Comparison of ENCODE assay signal across 16 cellular contexts in the genomic region with DNA sequence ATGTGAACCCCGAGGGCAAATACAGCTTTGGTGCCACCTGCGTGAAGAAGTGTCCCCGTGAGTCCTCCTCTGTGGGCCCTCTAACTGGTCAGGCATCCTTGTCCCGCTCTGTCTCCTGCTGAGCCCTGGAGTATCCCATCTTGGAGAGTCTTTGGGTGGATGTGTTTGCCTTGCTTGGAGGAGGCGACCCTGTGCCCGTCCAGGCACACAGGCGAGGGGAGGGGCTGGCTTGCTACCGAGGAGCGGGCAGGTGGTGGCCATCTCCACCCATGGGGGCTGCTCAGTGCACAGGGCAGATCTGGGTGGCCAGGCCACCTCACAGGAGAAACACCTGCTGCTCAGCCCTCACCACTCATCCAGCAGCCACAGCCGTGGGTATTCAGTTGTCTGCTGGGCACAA.
DNase-seq lines count a peak whose midpoint lies in the region; ATAC-seq and TF ChIP-seq lines count a peak whose summit lies in the region.
"Had no signal": no experiment of that assay in that cellular context is flagged by ENCODE, and none has a peak within 500 bp of the region (broad histone marks: within the 10 kb centered on the region; RNA-seq: fewer than 3 reads in every experiment).

No MANE protein-coding gene starts in this region.

- CTCF ChIA-PET in RWPE1 (lab: Yijun Ruan, JAX) = no interaction called here

- H3K23ac ChIP-seq in neuronal stem cell (ENCODE audit: low read depth, low read length, poor library complexity) = no peak overlapping the region

- H3K79me1 ChIP-seq in neuronal stem cell (ENCODE audit: low read depth, low read length) = no peaks in the 10 kb centered on the region

- intact Hi-C loops in spleen (cut with DNase I; ENCODE audit: low total_unique reads) = no loop called here

- POLR2A ChIA-PET in RWPE1 (lab: Yijun Ruan, JAX; ENCODE audit: low non-redundant PET) = no interaction called here

- no CpG with 5 or more reads among the region's 10 CpGs for WGBS in neuronal stem cell (ENCODE audit: extremely low coverage in 2 of 2, insufficient read length in 2 of 2, insufficient replicate concordance in 1 of 2), 2 donors
- WGBS in spleen, 5 donors = 92 to 100% (median 98%) methylated on average over 2 to 10 of the region's 10 CpGs

- peak overlapping the region; percentile 54 for H2BK5ac ChIP-seq in neuronal stem cell (ENCODE audit: low read length)

- peak overlapping the region; percentile 41 for H3K27ac ChIP-seq in RWPE1
- no peak overlapping the region for H3K27ac ChIP-seq in neuronal stem cell (replicated peaks; ENCODE audit: low read length)
- no peak overlapping the region for H3K27ac ChIP-seq in spleen
- H3K27ac ChIP-seq: 22Rv1 had no signal

- H2AFZ ChIP-seq in neuronal stem cell (ENCODE audit: low read length) = no peak overlapping the region

- no peak overlapping the region for H3K4ac ChIP-seq in neuronal stem cell (ENCODE audit: low read length)

- H3K36me3 ChIP-seq in neuronal stem cell (replicated peaks in 1 of 2; ENCODE audit: control insufficient read depth in 2 of 2, insufficient read depth in 2 of 2, low read length in 2 of 2) = peaks cover 0 to 51% of the 10 kb centered on the region in 2 donors
- H3K36me3 ChIP-seq in spleen = peaks cover 0 to 75% (median 2%) of the 10 kb centered on the region in 6 donors

- peak overlapping the region; percentile 11 for H3K18ac ChIP-seq in neuronal stem cell (ENCODE audit: low read length)

- no peak overlapping the region for H3K4me2 ChIP-seq in neuronal stem cell (ENCODE audit: insufficient read depth, low read length, poor library complexity, severe bottlenecking)

- no peak overlapping the region for H2BK120ac ChIP-seq in neuronal stem cell (ENCODE audit: low read depth, low read length)

- no peaks in the 10 kb centered on the region for H3K9me3 ChIP-seq in neuronal stem cell (replicated peaks in 1 of 2; ENCODE audit: control insufficient read depth in 2 of 2, insufficient read depth in 1 of 2, low read depth in 1 of 2, low read length in 2 of 2)
- H3K9me3 ChIP-seq in spleen = no peaks in the 10 kb centered on the region

- H2AK5ac ChIP-seq in neuronal stem cell (ENCODE audit: low read depth, low read length) = peak overlapping the region; percentile 5

- no peak overlapping the region for H4K91ac ChIP-seq in neuronal stem cell (ENCODE audit: low read depth, low read length, poor library complexity)

- no peak overlapping the region for H4K8ac ChIP-seq in neuronal stem cell (ENCODE audit: low read depth, low read length)

- TF ChIP-seq POLR2A in spleen (IDR thresholded peaks at IDR 0.05) = no peak

- H3K14ac ChIP-seq in neuronal stem cell (ENCODE audit: low read length) = no peak overlapping the region

- no peaks in the 10 kb centered on the region for H3K27me3 ChIP-seq in neuronal stem cell (ENCODE audit: control insufficient read depth in 3 of 3, insufficient read depth in 3 of 3, low read depth in 1 of 3, low read length in 3 of 3)
- H3K27me3 ChIP-seq in spleen (replicated peaks in 1 of 7) = no peaks in the 10 kb centered on the region

- TF ChIP-seq CTCF in RWPE1 (conservative IDR thresholded peaks at IDR 0.05; ENCODE audit: low read depth) (no peak), spleen (IDR thresholded peaks at IDR 0.05 in 8 of 11, conservative IDR thresholded peaks at IDR 0.05 in 3 of 11) (no peak)

- DNase-seq in NCI-H2107 treated with DMSO at 0.1 percent for 48 hours (lab: John Stamatoyannopoulos, UW; ENCODE audit: unreplicated experiment) (peak; percentile 22), NCI-H2107 (lab: John Stamatoyannopoulos, UW) (no peak), RWPE1 (ENCODE audit: low spot score) (no peak), neuronal stem cell (ENCODE audit: low spot score) (no peak), spleen (peak; percentile 61)
- no peak for DNase-seq in activated effector memory CD4-positive, alpha-beta T cell treated with anti-CD3 and anti-CD28 coated beads, Interleukin-2, amount 50 U/mL, for 16 hours
- DNase-seq: CD8-positive, alpha-beta T cell; COR-L47; DMS153; DND-41; GDM1; GOT3; H9 had no signal

- no peak overlapping the region for H3K9ac ChIP-seq in neuronal stem cell (ENCODE audit: low read depth, low read length, poor library complexity)

- ATAC-seq in GM19467 (IDR thresholded peaks at IDR 0.05; ENCODE audit: unreplicated experiment) = no peak
- no peak for ATAC-seq in GM19463 (IDR thresholded peaks at IDR 0.05; ENCODE audit: unreplicated experiment)
- ATAC-seq: CD8-positive, alpha-beta T cell had no signal

- no peak overlapping the region for H2BK12ac ChIP-seq in neuronal stem cell (ENCODE audit: low read length)

- H3K4me3 ChIP-seq in neuronal stem cell (ENCODE audit: low read length in 2 of 2) (no peak overlapping the region), spleen (no peak overlapping the region)

- H3K4me1 ChIP-seq in neuronal stem cell (ENCODE audit: control insufficient read depth in 2 of 2, insufficient read depth in 1 of 2, low read depth in 1 of 2, low read length in 2 of 2) = peaks cover 2 to 7% of the 10 kb centered on the region in 2 donors
- no peaks in the 10 kb centered on the region for H3K4me1 ChIP-seq in spleen

- H2BK15ac ChIP-seq in neuronal stem cell (ENCODE audit: low read length) = no peak overlapping the region

Comparison
In these comparisons a context has a peak if more than half of its experiments do, and no peak if none do; other contexts are left out.
1. DNase-seq: peak in NCI-H2107 treated with DMSO at 0.1 percent for 48 hours (single experiment) and spleen (single experiment); none in NCI-H2107 (single experiment), RWPE1 (single experiment), neuronal stem cell (single experiment) and activated effector memory CD4-positive, alpha-beta T cell treated with anti-CD3 and anti-CD28 coated beads, Interleukin-2, amount 50 U/mL, for 16 hours (single experiment).